1 cellular context compared by ENCODE assay signal in the genomic region with DNA sequence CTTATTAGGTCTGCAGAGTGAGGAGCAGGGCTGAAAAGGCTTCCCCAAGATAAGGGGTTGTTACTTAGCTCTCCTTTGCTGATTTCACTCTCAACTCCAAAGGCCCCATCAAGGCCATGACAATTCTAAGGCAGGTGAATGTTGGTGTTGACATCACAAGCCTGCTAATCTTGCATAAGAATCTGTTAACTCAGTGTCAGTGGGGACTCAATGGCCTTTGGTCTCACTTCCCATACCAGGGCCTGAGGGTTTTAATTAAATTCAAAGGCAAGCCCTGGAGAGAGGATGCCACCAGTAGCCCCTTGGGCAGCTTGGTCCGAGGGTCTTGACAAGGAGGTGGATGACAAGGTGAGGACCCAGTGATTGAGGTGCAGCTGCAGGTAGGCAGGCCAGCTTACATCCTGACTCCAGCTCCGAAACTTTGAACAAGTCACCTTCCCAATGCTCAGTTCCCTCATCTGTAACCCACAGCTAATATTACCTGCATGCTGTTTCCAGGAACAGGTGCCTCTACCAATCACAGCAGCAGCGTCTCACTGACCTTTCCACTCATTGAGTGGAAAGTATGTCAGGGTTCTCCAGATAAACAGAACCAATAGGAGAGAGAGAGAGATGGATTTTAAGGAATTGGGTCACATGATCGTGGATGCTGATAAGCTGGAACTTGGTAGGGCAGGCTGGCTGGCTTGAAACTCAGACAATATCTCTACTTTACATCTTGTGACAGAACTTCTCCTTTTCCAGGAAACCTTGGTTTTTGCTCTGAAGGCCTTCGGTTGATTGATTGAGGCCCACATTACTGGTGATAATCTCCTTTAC.
TF ChIP-seq lines count a peak whose summit lies in the region.

No MANE protein-coding gene starts in this region.

TF ChIP-seq in endothelial cell of umbilical vein, 7 proteins besides CTCF, POLR2A, EP300 and RAD21:
- TF ChIP-seq GATA2 (IDR thresholded peaks at IDR 0.05; ENCODE audit: insufficient read depth, insufficient read length, low read depth, low read length) (peak; percentile 13), JUN (IDR thresholded peaks at IDR 0.05; ENCODE audit: borderline replicate concordance, insufficient read depth, insufficient read length, low read depth) (no peak)
